8 cellular contexts compared by ENCODE assay signal in genomic region chr19:7944177-7944761, GRCh38. TPM values are rescaled to one million over a fixed set of nuclear protein-coding genes. Genes with fewer than 3 reads are reported as not detected.
A peak's percentile ranks its signal among the peaks of the same experiment; 100 is the strongest.
DNase-seq lines count a peak whose midpoint lies in the region; ATAC-seq and TF ChIP-seq lines count a peak whose summit lies in the region.

No MANE protein-coding gene starts in this region.

- H4K20me1 ChIP-seq in DND-41 (ENCODE audit: insufficient read depth, low read length) = peaks cover 21% of the 10 kb centered on the region

- peak overlapping the region; percentile 41 to 94; a peak in 3 of 4 replicates for H3K4me3 ChIP-seq in DND-41 (ENCODE audit: low read depth in 1 of 2, low read length in 2 of 2)
- peak overlapping the region; percentile 92 for H3K4me3 ChIP-seq in HAP-1
- H3K4me3 ChIP-seq in thymus (ENCODE audit: low read length) = peak overlapping the region; percentile 94

- no peaks in the 10 kb centered on the region for H3K9me3 Mint-ChIP-seq in activated naive CD4-positive, alpha-beta T cell treated with anti-CD3 and anti-CD28 coated beads, Interleukin-2, amount 50 U/mL, for 24 hours
- H3K9me3 Mint-ChIP-seq in glutamatergic neuron (ENCODE audit: unreplicated experiment) (peaks cover 19% of the 10 kb centered on the region), osteocyte (ENCODE audit: unreplicated experiment) (no peaks in the 10 kb centered on the region)

- peak overlapping the region; percentile 99 for H3K4me3 Mint-ChIP-seq in activated naive CD4-positive, alpha-beta T cell treated with anti-CD3 and anti-CD28 coated beads, Interleukin-2, amount 50 U/mL, for 24 hours
- H3K4me3 Mint-ChIP-seq in glutamatergic neuron (ENCODE audit: unreplicated experiment) (peak overlapping the region; percentile 97), osteocyte (ENCODE audit: unreplicated experiment) (peak overlapping the region; percentile 86)

- peaks cover 8% of the 10 kb centered on the region for H3K36me3 Mint-ChIP-seq in activated naive CD4-positive, alpha-beta T cell treated with anti-CD3 and anti-CD28 coated beads, Interleukin-2, amount 50 U/mL, for 24 hours
- H3K36me3 Mint-ChIP-seq in glutamatergic neuron (ENCODE audit: unreplicated experiment) (no peaks in the 10 kb centered on the region), osteocyte (ENCODE audit: unreplicated experiment) (peaks cover 9% of the 10 kb centered on the region)

- peak overlapping the region; percentile 98 for H3K27ac Mint-ChIP-seq in activated naive CD4-positive, alpha-beta T cell treated with anti-CD3 and anti-CD28 coated beads, Interleukin-2, amount 50 U/mL, for 24 hours
- H3K27ac Mint-ChIP-seq in glutamatergic neuron (ENCODE audit: unreplicated experiment) (peak overlapping the region; percentile 100), osteocyte (ENCODE audit: unreplicated experiment) (peak overlapping the region; percentile 98)

- 31% methylated on average over 18 of the region's 18 CpGs for WGBS in thymus

- H3K4me1 ChIP-seq in DND-41 (ENCODE audit: insufficient read depth, low read length) (peaks cover 44% of the 10 kb centered on the region), HAP-1 (peaks cover 8% of the 10 kb centered on the region), thymus (ENCODE audit: control insufficient read depth, insufficient read depth, low read length) (peaks cover 8% of the 10 kb centered on the region)

- TF ChIP-seq CTCF in DND-41 (IDR thresholded peaks at IDR 0.05; ENCODE audit: borderline replicate concordance, extremely low read depth, low read length, poor library complexity, severe bottlenecking) = peak; percentile 89
- TF ChIP-seq CTCF in glutamatergic neuron (IDR thresholded peaks at IDR 0.05; ENCODE audit: partially characterized antibody, unreplicated experiment) = peak; percentile 98
- peak; percentile 92 for TF ChIP-seq CTCF in osteocyte (IDR thresholded peaks at IDR 0.05)

- H3K79me2 ChIP-seq in DND-41 (ENCODE audit: insufficient read depth, low read length) = peaks cover 49% of the 10 kb centered on the region

- H3K9me3 ChIP-seq in DND-41 (ENCODE audit: insufficient read depth, low read length, severe bottlenecking) (no peaks in the 10 kb centered on the region), HAP-1 (no peaks in the 10 kb centered on the region), thymus (ENCODE audit: control insufficient read depth) (no peaks in the 10 kb centered on the region)

- peak overlapping the region; percentile 91 for H2AFZ ChIP-seq in DND-41 (ENCODE audit: low read depth, low read length)

- ATAC-seq in DND-41 (ENCODE audit: insufficient read depth, low read depth) = peak; percentile 41

- peak overlapping the region; percentile 92 for H3K4me2 ChIP-seq in DND-41 (ENCODE audit: insufficient read depth, low read length)

- peaks cover 31% of the 10 kb centered on the region for H3K4me1 Mint-ChIP-seq in activated naive CD4-positive, alpha-beta T cell treated with anti-CD3 and anti-CD28 coated beads, Interleukin-2, amount 50 U/mL, for 24 hours
- peaks cover 7% of the 10 kb centered on the region for H3K4me1 Mint-ChIP-seq in glutamatergic neuron (ENCODE audit: low read depth, unreplicated experiment)
- H3K4me1 Mint-ChIP-seq in osteocyte (ENCODE audit: unreplicated experiment) = peaks cover 17% of the 10 kb centered on the region

- H3K27me3 ChIP-seq in DND-41 (ENCODE audit: insufficient read depth, low read length, poor library complexity) = no peaks in the 10 kb centered on the region
- no peaks in the 10 kb centered on the region for H3K27me3 ChIP-seq in HAP-1 (ENCODE audit: low read depth)
- H3K27me3 ChIP-seq in thymus (ENCODE audit: control insufficient read depth, insufficient read depth) = no peaks in the 10 kb centered on the region

- H3K9ac ChIP-seq in DND-41 (ENCODE audit: low read depth, low read length) = peak overlapping the region; percentile 67

- peak; percentile 91 for DNase-seq in DND-41
- peak; percentile 91 to 95 for DNase-seq in HAP-1 (ENCODE audit: low spot score in 2 of 2)
- DNase-seq in MV-4-11 (lab: John Stamatoyannopoulos, UW) = peak; percentile 98
- DNase-seq in SK-N-DZ (ENCODE audit: low spot score) = peak; percentile 95
- peak; percentile 87 for DNase-seq in glutamatergic neuron
- DNase-seq in osteocyte (ENCODE audit: extremely low spot score, unreplicated experiment) = peak; percentile 96

- H3K36me3 ChIP-seq in DND-41 (ENCODE audit: insufficient read depth, low read length) (peaks cover 26% of the 10 kb centered on the region), HAP-1 (replicated peaks) (peaks cover 25% of the 10 kb centered on the region), thymus (ENCODE audit: control insufficient read depth, insufficient read depth) (peaks cover 11% of the 10 kb centered on the region)

- no peaks in the 10 kb centered on the region for H3K27me3 Mint-ChIP-seq in activated naive CD4-positive, alpha-beta T cell treated with anti-CD3 and anti-CD28 coated beads, Interleukin-2, amount 50 U/mL, for 24 hours
- H3K27me3 Mint-ChIP-seq in glutamatergic neuron (ENCODE audit: unreplicated experiment) (peaks cover 11% of the 10 kb centered on the region), osteocyte (ENCODE audit: unreplicated experiment) (no peaks in the 10 kb centered on the region)

- H3K27ac ChIP-seq in DND-41 (ENCODE audit: low read length) = peak overlapping the region; percentile 82
- peak overlapping the region; percentile 83 for H3K27ac ChIP-seq in thymus (ENCODE audit: low read depth)

- in situ Hi-C loops in HAP-1 (cut with MboI; ENCODE audit: low sequenced_read_pairs) = loop anchor here (10.0 kb wide), 1 partner anchor 311 kb away; no protein-coding TSS in a partner anchor

RNA-seq across cellular contexts. Expression of gene TIMM44, which starts 0.8 kb away (rescaled TPM):
- 82.5 and 83.0 TPM in 2 replicates for polyA plus RNA-seq in SK-N-DZ (2014; cell fraction: cytosol; rRNA removed)
- polyA plus RNA-seq in SK-N-DZ (2014; cell fraction: nucleus; rRNA removed) = 272 and 276 TPM in 2 replicates
- total RNA-seq in glutamatergic neuron (ENCODE audit: unreplicated experiment) = 109 TPM
- 69.4 and 73.4 TPM in 2 replicates for total RNA-seq in osteocyte
- 41.8 TPM for polyA plus RNA-seq in thymus

RNA-seq across cellular contexts. Expression of gene CTXN1, which starts 18.3 kb away (rescaled TPM):
- polyA plus RNA-seq in SK-N-DZ (2014; cell fraction: cytosol; rRNA removed) = 10.4 and 16.9 TPM in 2 replicates
- polyA plus RNA-seq in SK-N-DZ (2014; cell fraction: nucleus; rRNA removed) = 14.9 and 19.4 TPM in 2 replicates
- total RNA-seq in glutamatergic neuron (ENCODE audit: unreplicated experiment) (90.6 TPM), osteocyte (28.7 and 28.8 TPM in 2 replicates)
- polyA plus RNA-seq in thymus = 0.82 TPM

RNA-seq across cellular contexts. Expression of gene SNAPC2, which starts 24.1 kb away (rescaled TPM):
- 16.8 and 19.2 TPM in 2 replicates for polyA plus RNA-seq in SK-N-DZ (2014; cell fraction: cytosol; rRNA removed)
- polyA plus RNA-seq in SK-N-DZ (2014; cell fraction: nucleus; rRNA removed) = 7.9 and 14.1 TPM in 2 replicates
- total RNA-seq in glutamatergic neuron (ENCODE audit: unreplicated experiment) (18.6 TPM), osteocyte (19.6 and 21.9 TPM in 2 replicates)
- polyA plus RNA-seq in thymus = 16.0 TPM

RNA-seq across cellular contexts. Expression of gene TGFBR3L, which starts 29.6 kb away (rescaled TPM):
- 9.0 and 21.7 TPM in 2 replicates for polyA plus RNA-seq in SK-N-DZ (2014; cell fraction: cytosol; rRNA removed)
- polyA plus RNA-seq in SK-N-DZ (2014; cell fraction: nucleus; rRNA removed) = 11.4 and 25.5 TPM in 2 replicates
- total RNA-seq in glutamatergic neuron (ENCODE audit: unreplicated experiment) = 0.69 TPM
- total RNA-seq in osteocyte = 2.3 and 2.6 TPM in 2 replicates
- 0.05 TPM for polyA plus RNA-seq in thymus

RNA-seq across cellular contexts. Expression of gene MAP2K7, which starts 40.6 kb away (rescaled TPM):
- 20.8 and 28.7 TPM in 2 replicates for polyA plus RNA-seq in SK-N-DZ (2014; cell fraction: cytosol; rRNA removed)
- 35.1 and 44.5 TPM in 2 replicates for polyA plus RNA-seq in SK-N-DZ (2014; cell fraction: nucleus; rRNA removed)
- total RNA-seq in glutamatergic neuron (ENCODE audit: unreplicated experiment) (44.2 TPM), osteocyte (34.4 and 42.1 TPM in 2 replicates)
- 45.4 TPM for polyA plus RNA-seq in thymus

Comparison
In these comparisons a context has a peak if more than half of its experiments do, and no peak if none do; other contexts are left out.
1. Peak in every context shown above with its lines: DNase-seq, ATAC-seq, H3K4me3 ChIP-seq and H3K27ac ChIP-seq.